Comparison of ENCODE assay signal across 10 cellular contexts in genomic region chr9:22117511-22118388, GRCh38.
A peak's percentile ranks its signal among the peaks of the same experiment; 100 is the strongest.
DNase-seq lines count a peak whose midpoint lies in the region; ATAC-seq and TF ChIP-seq lines count a peak whose summit lies in the region.
"Had no signal": no experiment of that assay in that cellular context is flagged by ENCODE, and none has a peak within 500 bp of the region (broad histone marks: within the 10 kb centered on the region; RNA-seq: fewer than 3 reads in every experiment).

No MANE protein-coding gene starts in this region.

- no peaks in the 10 kb centered on the region for H3K36me3 ChIP-seq in mesodermal cell (ENCODE audit: control insufficient read depth, insufficient read depth, low read length)
- H3K36me3 ChIP-seq in vagina: no peaks in the 10 kb centered on the region

- H3K27ac ChIP-seq in mesodermal cell (ENCODE audit: low read depth, low read length, severe bottlenecking) (peak overlapping the region; percentile 61), vagina (peak overlapping the region; percentile 68), substantia nigra (ENCODE audit: low read depth, low read length, poor library complexity, severe bottlenecking) (no peak overlapping the region)

- no peaks in the 10 kb centered on the region for H3K27me3 ChIP-seq in vagina

- DNase-seq in Right ventricle myocardium superior (no peak), left ventricle myocardium superior (no peak), epithelial cell of esophagus (ENCODE audit: low read depth) (peak; percentile 90), vagina (ENCODE audit: extremely low spot score in 2 of 2) (no peak), substantia nigra (lab: John Stamatoyannopoulos, UW) (no peak), DMS 273 (lab: John Stamatoyannopoulos, UW; ENCODE audit: unreplicated experiment) (no peak), cortex of kidney (lab: John Stamatoyannopoulos, UW) (no peak)
- DNase-seq: naive B cell, NCI-H748 treated with DMSO at 0.1 percent for 48 hours had no signal

- peaks cover 6% of the 10 kb centered on the region for H3K9me3 ChIP-seq in mesodermal cell (ENCODE audit: control insufficient read depth, low read length)
- no peaks in the 10 kb centered on the region for H3K9me3 ChIP-seq in vagina

- peak; percentile 36 for ATAC-seq in Right ventricle myocardium superior (ENCODE audit: poor library complexity)
- no peak for ATAC-seq in left ventricle myocardium superior

- H3K4me1 ChIP-seq in mesodermal cell (ENCODE audit: control insufficient read depth, insufficient read depth, low read length, poor library complexity, severe bottlenecking): peaks cover 53% of the 10 kb centered on the region
- H3K4me1 ChIP-seq in vagina: peaks cover 15% of the 10 kb centered on the region

- no peak for TF ChIP-seq POLR2A in vagina (IDR thresholded peaks at IDR 0.05)

- TF ChIP-seq CTCF in epithelial cell of esophagus (IDR thresholded peaks at IDR 0.05; ENCODE audit: insufficient read depth, low read depth, low read length, missing control alignments) (no peak), vagina (IDR thresholded peaks at IDR 0.05) (no peak)

- intact Hi-C loops in Right ventricle myocardium superior (cut with DNase I) (loop anchor here (10.0 kb wide), 1 partner anchor 303 kb away; no protein-coding TSS in a partner anchor), left ventricle myocardium superior (cut with micrococcal nuclease) (no loop called here), vagina (cut with DNase I) (no loop called here)

- no peak overlapping the region for H3K4me3 ChIP-seq in epithelial cell of esophagus (ENCODE audit: low read length)
- no peak overlapping the region for H3K4me3 ChIP-seq in mesodermal cell (ENCODE audit: extremely low read depth, insufficient read depth, low read length, poor library complexity, severe bottlenecking)
- H3K4me3 ChIP-seq in vagina: no peak overlapping the region

- WGBS in mesodermal cell (ENCODE audit: insufficient coverage in 2 of 2), 2 experiments: 16 to 20% methylated on average over 6 to 8 of the region's 9 CpGs
